8 cellular contexts compared by ENCODE assay signal in the genomic region with DNA sequence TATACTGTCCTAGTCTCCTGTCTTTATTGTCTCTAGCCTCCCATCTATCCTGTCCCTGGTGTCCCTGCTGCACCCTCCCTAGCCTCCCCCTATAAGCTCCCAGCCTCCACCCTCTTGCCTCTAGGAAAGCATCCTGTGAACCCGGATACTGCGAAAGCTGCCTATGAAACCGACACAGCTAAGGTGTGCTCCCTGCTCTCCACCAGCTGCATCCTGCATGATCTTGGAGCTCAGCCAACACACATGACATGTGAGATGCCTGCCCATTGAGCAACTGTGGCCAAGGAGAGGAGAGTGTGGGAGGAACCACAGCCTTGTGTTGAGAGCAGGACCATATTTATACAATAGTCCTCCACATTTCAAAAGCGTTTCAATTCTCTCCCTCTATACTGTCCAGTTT.
DNase-seq lines count a peak whose midpoint lies in the region; ATAC-seq and TF ChIP-seq lines count a peak whose summit lies in the region.

No MANE protein-coding gene starts in this region.

- H3K27ac ChIP-seq in adrenal gland, result no peak overlapping the region
- no peak overlapping the region for H3K27ac ChIP-seq in lung (ENCODE audit: low read depth in 1 of 2, low read length in 1 of 2)
- H3K27ac ChIP-seq in suprapubic skin, result no peak overlapping the region
- peak overlapping the region in 2 of 8 donors; percentile 31 to 41 for H3K27ac ChIP-seq in spleen

- H3K36me3 ChIP-seq in adrenal gland (replicated peaks in 1 of 2), result no peaks in the 10 kb centered on the region
- H3K36me3 ChIP-seq in lung (ENCODE audit: control insufficient read depth in 2 of 2, insufficient read depth in 2 of 2, low read length in 2 of 2), result no peaks in the 10 kb centered on the region
- no peaks in the 10 kb centered on the region for H3K36me3 ChIP-seq in suprapubic skin
- no peaks in the 10 kb centered on the region for H3K36me3 ChIP-seq in spleen

- no peaks in the 10 kb centered on the region for H3K27me3 ChIP-seq in adrenal gland
- H3K27me3 ChIP-seq in lung (ENCODE audit: control insufficient read depth, insufficient read depth), result no peaks in the 10 kb centered on the region
- no peaks in the 10 kb centered on the region for H3K27me3 ChIP-seq in suprapubic skin
- H3K27me3 ChIP-seq in spleen (replicated peaks in 1 of 7), result peaks cover 0 to 8% (median 0%) of the 10 kb centered on the region in 7 donors

- TF ChIP-seq CTCF in adrenal gland (IDR thresholded peaks at IDR 0.05) (no peak), lung (IDR thresholded peaks at IDR 0.05; ENCODE audit: control extremely low read depth, extremely low read depth) (no peak), suprapubic skin (IDR thresholded peaks at IDR 0.05) (no peak), spleen (IDR thresholded peaks at IDR 0.05 in 8 of 11, conservative IDR thresholded peaks at IDR 0.05 in 3 of 11) (no peak)

- WGBS in adrenal gland, 4 donors, result 39 to 64% (median 48%) methylated on average over 4 of the region's 4 CpGs
- WGBS in lung, 2 donors, result 17 to 29% methylated on average over 4 of the region's 4 CpGs
- WGBS in suprapubic skin, result 31% methylated on average over 4 of the region's 4 CpGs
- WGBS in spleen, 5 donors, result 9 to 21% (median 14%) methylated on average over 4 of the region's 4 CpGs

- ATAC-seq in lung (ENCODE audit: insufficient read depth, low FRiP score), result no peak

- H3K9me3 ChIP-seq in adrenal gland (replicated peaks in 1 of 3), result no peaks in the 10 kb centered on the region
- no peaks in the 10 kb centered on the region for H3K9me3 ChIP-seq in lung (ENCODE audit: control insufficient read depth in 2 of 2, insufficient read depth in 1 of 2, low read length in 1 of 2)
- H3K9me3 ChIP-seq in suprapubic skin, result no peaks in the 10 kb centered on the region
- no peaks in the 10 kb centered on the region for H3K9me3 ChIP-seq in spleen

- H3K4me1 ChIP-seq in adrenal gland (replicated peaks in 1 of 2) (peaks cover 11 to 14% of the 10 kb centered on the region in 2 donors), lung (ENCODE audit: control insufficient read depth in 2 of 2, insufficient read depth in 2 of 2, low read length in 2 of 2) (peaks cover 0 to 3% of the 10 kb centered on the region in 2 donors), suprapubic skin (peaks cover 14% of the 10 kb centered on the region), spleen (peaks cover 0 to 54% (median 19%) of the 10 kb centered on the region in 6 donors)

- H3K4me3 ChIP-seq in adrenal gland, result no peak overlapping the region
- H3K4me3 ChIP-seq in lung, result no peak overlapping the region
- no peak overlapping the region for H3K4me3 ChIP-seq in suprapubic skin
- H3K4me3 ChIP-seq in spleen, result no peak overlapping the region

- intact Hi-C loops in adrenal gland (cut with DNase I) (loop anchor here in 1 of 2 donors (10.0 kb wide), 1 partner anchor 223 kb away; no protein-coding TSS in a partner anchor), spleen (cut with DNase I; ENCODE audit: low total_unique reads) (no loop called here)

- no peak for TF ChIP-seq EP300 in suprapubic skin (IDR thresholded peaks at IDR 0.05)

- no peak for TF ChIP-seq POLR2A in adrenal gland (IDR thresholded peaks at IDR 0.05)
- no peak for TF ChIP-seq POLR2A in suprapubic skin (IDR thresholded peaks at IDR 0.05)
- no peak for TF ChIP-seq POLR2A in spleen (IDR thresholded peaks at IDR 0.05)

- DNase-seq in COR-L47 (lab: John Stamatoyannopoulos, UW), result peak; percentile 99
- DNase-seq in H4 (ENCODE audit: low spot score), result peak; percentile 83
- peak; percentile 96 for DNase-seq in NCI-H2029 (lab: John Stamatoyannopoulos, UW)
- peak; percentile 58 to 88 (median 79) for DNase-seq in adrenal gland
- DNase-seq in lung (ENCODE audit: low spot score), result peak; percentile 71
- no peak for DNase-seq in effector CD4-positive, alpha-beta T cell
- DNase-seq in suprapubic skin (ENCODE audit: low spot score in 2 of 2), result no peak
- DNase-seq in spleen, result no peak

Comparison
In these comparisons a context has a peak if more than half of its experiments do, and no peak if none do; other contexts are left out.
1. DNase-seq: peak in COR-L47 (single experiment), H4 (single experiment), NCI-H2029 (single experiment), adrenal gland (7 of 7) and lung (single experiment); none in effector CD4-positive, alpha-beta T cell (single experiment), suprapubic skin (0 of 2) and spleen (single experiment).